ENCODE assay signal across 1 cellular context in the genomic region with DNA sequence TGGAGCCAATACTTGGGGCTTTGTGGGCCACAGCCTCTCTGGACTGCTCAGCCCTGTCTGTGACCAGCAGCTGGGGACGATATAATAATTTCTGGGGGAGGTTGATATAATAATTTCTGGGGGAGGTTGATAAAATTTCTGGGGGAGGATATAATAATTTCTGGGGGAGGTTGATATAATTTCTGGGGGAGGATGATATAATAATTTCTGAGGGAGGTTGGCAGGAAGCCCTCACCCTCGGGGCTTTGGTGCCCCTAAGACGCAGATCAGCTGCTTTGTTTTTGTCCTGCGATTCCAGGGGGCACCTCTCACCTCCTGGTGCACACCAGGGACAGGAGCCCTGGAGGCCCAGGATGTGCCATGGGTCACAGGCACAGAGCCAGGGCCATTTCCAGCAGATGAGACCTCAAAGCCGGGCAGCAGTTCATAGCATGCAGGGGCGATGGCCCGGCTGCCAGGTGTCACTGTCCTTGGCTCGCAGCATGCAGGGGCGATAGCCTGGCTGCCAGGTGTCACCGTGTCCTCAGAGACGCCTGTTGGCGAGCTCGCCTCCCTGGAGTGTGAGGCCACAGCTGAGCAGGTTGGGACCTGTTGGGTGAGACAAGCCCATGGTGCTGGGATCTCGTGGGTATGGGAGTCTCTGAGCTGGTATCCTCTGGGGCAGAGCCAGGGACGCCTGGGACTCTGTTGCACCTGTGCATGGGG.
TF ChIP-seq lines count a peak whose summit lies in the region.

No MANE protein-coding gene starts in this region.

TF ChIP-seq in WTC11, 78 proteins besides CTCF, POLR2A, EP300 and RAD21 (continued from another document):
- TF ChIP-seq, protein P1, sequence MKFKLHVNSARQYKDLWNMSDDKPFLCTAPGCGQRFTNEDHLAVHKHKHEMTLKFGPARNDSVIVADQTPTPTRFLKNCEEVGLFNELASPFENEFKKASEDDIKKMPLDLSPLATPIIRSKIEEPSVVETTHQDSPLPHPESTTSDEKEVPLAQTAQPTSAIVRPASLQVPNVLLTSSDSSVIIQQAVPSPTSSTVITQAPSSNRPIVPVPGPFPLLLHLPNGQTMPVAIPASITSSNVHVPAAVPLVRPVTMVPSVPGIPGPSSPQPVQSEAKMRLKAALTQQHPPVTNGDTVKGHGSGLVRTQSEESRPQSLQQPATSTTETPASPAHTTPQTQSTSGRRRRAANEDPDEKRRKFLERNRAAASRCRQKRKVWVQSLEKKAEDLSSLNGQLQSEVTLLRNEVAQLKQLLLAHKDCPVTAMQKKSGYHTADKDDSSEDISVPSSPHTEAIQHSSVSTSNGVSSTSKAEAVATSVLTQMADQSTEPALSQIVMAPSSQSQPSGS (CRISPR knock-in tag; IDR thresholded peaks at IDR 0.05; ENCODE audit: borderline replicate concordance, low read depth): no peak
- TF ChIP-seq SMAD3 (CRISPR knock-in tag; IDR thresholded peaks at IDR 0.05; ENCODE audit: borderline replicate concordance): no peak
- TF ChIP-seq, protein P2, sequence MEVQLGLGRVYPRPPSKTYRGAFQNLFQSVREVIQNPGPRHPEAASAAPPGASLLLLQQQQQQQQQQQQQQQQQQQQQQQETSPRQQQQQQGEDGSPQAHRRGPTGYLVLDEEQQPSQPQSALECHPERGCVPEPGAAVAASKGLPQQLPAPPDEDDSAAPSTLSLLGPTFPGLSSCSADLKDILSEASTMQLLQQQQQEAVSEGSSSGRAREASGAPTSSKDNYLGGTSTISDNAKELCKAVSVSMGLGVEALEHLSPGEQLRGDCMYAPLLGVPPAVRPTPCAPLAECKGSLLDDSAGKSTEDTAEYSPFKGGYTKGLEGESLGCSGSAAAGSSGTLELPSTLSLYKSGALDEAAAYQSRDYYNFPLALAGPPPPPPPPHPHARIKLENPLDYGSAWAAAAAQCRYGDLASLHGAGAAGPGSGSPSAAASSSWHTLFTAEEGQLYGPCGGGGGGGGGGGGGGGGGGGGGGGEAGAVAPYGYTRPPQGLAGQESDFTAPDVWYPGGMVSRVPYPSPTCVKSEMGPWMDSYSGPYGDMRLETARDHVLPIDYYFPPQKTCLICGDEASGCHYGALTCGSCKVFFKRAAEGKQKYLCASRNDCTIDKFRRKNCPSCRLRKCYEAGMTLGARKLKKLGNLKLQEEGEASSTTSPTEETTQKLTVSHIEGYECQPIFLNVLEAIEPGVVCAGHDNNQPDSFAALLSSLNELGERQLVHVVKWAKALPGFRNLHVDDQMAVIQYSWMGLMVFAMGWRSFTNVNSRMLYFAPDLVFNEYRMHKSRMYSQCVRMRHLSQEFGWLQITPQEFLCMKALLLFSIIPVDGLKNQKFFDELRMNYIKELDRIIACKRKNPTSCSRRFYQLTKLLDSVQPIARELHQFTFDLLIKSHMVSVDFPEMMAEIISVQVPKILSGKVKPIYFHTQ (CRISPR knock-in tag; IDR thresholded peaks at IDR 0.05): no peak
- no peak for TF ChIP-seq PRRX2 (CRISPR knock-in tag; IDR thresholded peaks at IDR 0.05)
- no peak for TF ChIP-seq NFYB (CRISPR knock-in tag; conservative IDR thresholded peaks at IDR 0.05; ENCODE audit: low read depth)
- TF ChIP-seq, protein P3, sequence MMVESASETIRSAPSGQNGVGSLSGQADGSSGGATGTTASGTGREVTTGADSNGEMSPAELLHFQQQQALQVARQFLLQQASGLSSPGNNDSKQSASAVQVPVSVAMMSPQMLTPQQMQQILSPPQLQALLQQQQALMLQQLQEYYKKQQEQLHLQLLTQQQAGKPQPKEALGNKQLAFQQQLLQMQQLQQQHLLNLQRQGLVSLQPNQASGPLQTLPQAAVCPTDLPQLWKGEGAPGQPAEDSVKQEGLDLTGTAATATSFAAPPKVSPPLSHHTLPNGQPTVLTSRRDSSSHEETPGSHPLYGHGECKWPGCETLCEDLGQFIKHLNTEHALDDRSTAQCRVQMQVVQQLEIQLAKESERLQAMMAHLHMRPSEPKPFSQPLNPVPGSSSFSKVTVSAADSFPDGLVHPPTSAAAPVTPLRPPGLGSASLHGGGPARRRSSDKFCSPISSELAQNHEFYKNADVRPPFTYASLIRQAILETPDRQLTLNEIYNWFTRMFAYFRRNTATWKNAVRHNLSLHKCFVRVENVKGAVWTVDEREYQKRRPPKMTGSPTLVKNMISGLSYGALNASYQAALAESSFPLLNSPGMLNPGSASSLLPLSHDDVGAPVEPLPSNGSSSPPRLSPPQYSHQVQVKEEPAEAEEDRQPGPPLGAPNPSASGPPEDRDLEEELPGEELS (CRISPR knock-in tag; IDR thresholded peaks at IDR 0.05): no peak
- TF ChIP-seq, protein P4, sequence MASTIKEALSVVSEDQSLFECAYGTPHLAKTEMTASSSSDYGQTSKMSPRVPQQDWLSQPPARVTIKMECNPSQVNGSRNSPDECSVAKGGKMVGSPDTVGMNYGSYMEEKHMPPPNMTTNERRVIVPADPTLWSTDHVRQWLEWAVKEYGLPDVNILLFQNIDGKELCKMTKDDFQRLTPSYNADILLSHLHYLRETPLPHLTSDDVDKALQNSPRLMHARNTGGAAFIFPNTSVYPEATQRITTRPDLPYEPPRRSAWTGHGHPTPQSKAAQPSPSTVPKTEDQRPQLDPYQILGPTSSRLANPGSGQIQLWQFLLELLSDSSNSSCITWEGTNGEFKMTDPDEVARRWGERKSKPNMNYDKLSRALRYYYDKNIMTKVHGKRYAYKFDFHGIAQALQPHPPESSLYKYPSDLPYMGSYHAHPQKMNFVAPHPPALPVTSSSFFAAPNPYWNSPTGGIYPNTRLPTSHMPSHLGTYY (CRISPR knock-in tag; IDR thresholded peaks at IDR 0.05): no peak
- no peak for TF ChIP-seq CREM (CRISPR knock-in tag; IDR thresholded peaks at IDR 0.05)
- no peak for TF ChIP-seq SMAD4 (CRISPR knock-in tag; IDR thresholded peaks at IDR 0.05)
- no peak for TF ChIP-seq CREB1 (CRISPR knock-in tag; IDR thresholded peaks at IDR 0.05)
- TF ChIP-seq, protein P5, sequence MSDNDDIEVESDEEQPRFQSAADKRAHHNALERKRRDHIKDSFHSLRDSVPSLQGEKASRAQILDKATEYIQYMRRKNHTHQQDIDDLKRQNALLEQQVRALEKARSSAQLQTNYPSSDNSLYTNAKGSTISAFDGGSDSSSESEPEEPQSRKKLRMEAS (CRISPR knock-in tag; IDR thresholded peaks at IDR 0.05): no peak
- TF ChIP-seq OVOL2 (CRISPR knock-in tag; IDR thresholded peaks at IDR 0.05; ENCODE audit: borderline replicate concordance): no peak
- TF ChIP-seq RORB (CRISPR knock-in tag; IDR thresholded peaks at IDR 0.05): no peak
- TF ChIP-seq, protein P6, sequence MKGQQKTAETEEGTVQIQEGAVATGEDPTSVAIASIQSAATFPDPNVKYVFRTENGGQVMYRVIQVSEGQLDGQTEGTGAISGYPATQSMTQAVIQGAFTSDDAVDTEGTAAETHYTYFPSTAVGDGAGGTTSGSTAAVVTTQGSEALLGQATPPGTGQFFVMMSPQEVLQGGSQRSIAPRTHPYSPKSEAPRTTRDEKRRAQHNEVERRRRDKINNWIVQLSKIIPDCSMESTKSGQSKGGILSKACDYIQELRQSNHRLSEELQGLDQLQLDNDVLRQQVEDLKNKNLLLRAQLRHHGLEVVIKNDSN (CRISPR knock-in tag; IDR thresholded peaks at IDR 0.05): no peak
- TF ChIP-seq, protein P7, sequence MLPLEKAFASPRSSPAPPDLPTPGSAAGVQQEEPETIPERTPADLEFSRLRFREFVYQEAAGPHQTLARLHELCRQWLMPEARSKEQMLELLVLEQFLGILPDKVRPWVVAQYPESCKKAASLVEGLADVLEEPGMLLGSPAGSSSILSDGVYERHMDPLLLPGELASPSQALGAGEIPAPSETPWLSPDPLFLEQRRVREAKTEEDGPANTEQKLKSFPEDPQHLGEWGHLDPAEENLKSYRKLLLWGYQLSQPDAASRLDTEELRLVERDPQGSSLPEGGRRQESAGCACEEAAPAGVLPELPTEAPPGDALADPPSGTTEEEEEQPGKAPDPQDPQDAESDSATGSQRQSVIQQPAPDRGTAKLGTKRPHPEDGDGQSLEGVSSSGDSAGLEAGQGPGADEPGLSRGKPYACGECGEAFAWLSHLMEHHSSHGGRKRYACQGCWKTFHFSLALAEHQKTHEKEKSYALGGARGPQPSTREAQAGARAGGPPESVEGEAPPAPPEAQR (CRISPR knock-in tag; IDR thresholded peaks at IDR 0.05): no peak
